21 cellular contexts compared by ENCODE assay signal in the genomic region with DNA sequence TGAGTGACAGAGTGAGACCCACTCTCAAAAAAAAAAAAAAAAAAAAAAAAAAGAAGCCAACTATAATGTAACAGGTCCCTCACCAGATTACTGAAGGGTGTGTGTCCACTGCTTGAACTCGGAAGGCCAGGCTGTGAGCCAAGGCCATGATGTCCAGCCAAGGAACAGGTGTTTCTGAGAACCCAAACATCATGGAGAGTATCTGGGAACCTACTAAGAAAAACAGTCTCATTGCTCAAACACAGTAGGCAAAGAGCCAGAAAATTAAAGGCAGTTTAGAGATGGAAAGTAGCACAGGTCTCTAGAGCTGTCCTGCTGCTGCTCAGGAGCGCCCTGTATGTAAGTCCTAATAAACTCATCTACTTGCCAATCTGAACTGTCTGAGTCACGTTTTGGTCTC.
"Had no signal": no experiment of that assay in that cellular context is flagged by ENCODE, and none has a peak within 500 bp of the region (broad histone marks: within the 10 kb centered on the region; RNA-seq: fewer than 3 reads in every experiment).

No MANE protein-coding gene starts in this region.

- H3K9me3 ChIP-seq: colonic mucosa, left ventricle myocardium inferior, thoracic aorta had no signal

- H2AFZ ChIP-seq: hepatocyte had no signal

- DNase-seq: activated CD4-positive, alpha-beta memory T cell treated with anti-CD3 and anti-CD28 coated beads for 36 hours; activated CD4-positive, alpha-beta T cell treated with anti-CD3 and anti-CD28 coated beads for 36 hours; activated CD8-positive, alpha-beta memory T cell treated with anti-CD3 and anti-CD28 coated beads, Interleukin-2, amount 10 ng/mL, durations not matched to agents 7 days and 5 days; activated naive CD4-positive, alpha-beta T cell treated with anti-CD3 and anti-CD28 coated beads, Interleukin-2, amount 10 ng/mL, durations not matched to agents 7 days and 5 days; activated T-cell treated with anti-CD3 and anti-CD28 coated beads, Interleukin-2, amount 50 U/mL, for 1 hour; colonic mucosa; kidney; left ventricle myocardium inferior; mesenchymal stem cell; natural killer cell; nucleus accumbens; stimulated activated CD4-positive, alpha-beta T cell treated with anti-CD3 and anti-CD28 coated beads, Interleukin-12 subunit alpha, Interleukin-12 subunit beta, amount 100 ng/mL, for 4 hours; stimulated activated CD4-positive, alpha-beta T cell treated with anti-CD3 and anti-CD28 coated beads, Interleukin-2, amount 100 ng/mL, for 24 hours; T-cell had no signal

- ATAC-seq: activated CD4-positive, alpha-beta T cell treated with anti-CD3 and anti-CD28 coated beads for 36 hours; activated CD8-positive, alpha-beta memory T cell treated with anti-CD3 and anti-CD28 coated beads, Interleukin-2, amount 10 ng/mL, durations not matched to agents 7 days and 5 days; esophagus mucosa; natural killer cell; T-cell had no signal

- H3K4me2 ChIP-seq: hepatocyte had no signal

- H3K4me3 ChIP-seq: cardiac muscle cell, colonic mucosa, hepatocyte, left ventricle myocardium inferior, thoracic aorta had no signal

- H3K36me3 ChIP-seq: cardiac muscle cell, colonic mucosa, left ventricle myocardium inferior, thoracic aorta had no signal

- FAIRE-seq: astrocyte, endometrium, kidney, urothelium cell line had no signal

- H3K4me1 ChIP-seq: colonic mucosa had no signal

- H3K27ac ChIP-seq: cardiac muscle cell, colonic mucosa, hepatocyte, left ventricle myocardium inferior, thoracic aorta had no signal

- H3K27me3 ChIP-seq: cardiac muscle cell, colonic mucosa, hepatocyte had no signal
